Comparison of ENCODE assay signal across 8 cellular contexts in genomic region chr17:68234726-68235335, GRCh38. TPM values are rescaled to one million over a fixed set of nuclear protein-coding genes. Genes with fewer than 3 reads are reported as not detected.
DNase-seq lines count a peak whose midpoint lies in the region; ATAC-seq and TF ChIP-seq lines count a peak whose summit lies in the region.
"Not testable (repeated sequence)": the region's sequence is repeated elsewhere in the genome, so short reads cannot be mapped to it uniquely, and the experiment has no call there.

No MANE protein-coding gene starts in this region.

- POLR2A ChIA-PET in GM10248 (lab: Yijun Ruan, JAX): not testable (repeated sequence)
- POLR2A ChIA-PET in activated B cell treated with CpG ODN at 0.5 μM for 24 hours (lab: Charles Lee): interaction anchor here (0.6 to 8.4 kb wide), 10 partner anchors 10 to 54 kb away, joined by 4 to 285 read pairs (median 14); partner anchors contain the start of genes AMZ2, ARSG and SLC16A6

- ATAC-seq in HG02642 (IDR thresholded peaks at IDR 0.05; ENCODE audit: poor library complexity, unreplicated experiment) (peak; percentile 28), activated B cell treated with CpG ODN at 0.5 μM for 24 hours (ENCODE audit: low read depth) (peak; percentile 22), naive B cell (ENCODE audit: low read depth in 2 of 2) (peak in 1 of 2 donors; percentile 4)
- ATAC-seq in gastroesophageal sphincter: not testable (repeated sequence)

- not testable (repeated sequence) for H3K27me3 ChIP-seq in brain microvascular endothelial cell (replicated peaks); gastroesophageal sphincter; suprapubic skin

- not testable (repeated sequence) for TF ChIP-seq CTCF in GM10248 (IDR thresholded peaks at IDR 0.05; ENCODE audit: control extremely low read depth, extremely low read depth, low read depth, missing control alignments); activated B cell treated with CpG ODN at 0.5 μM for 24 hours (IDR thresholded peaks at IDR 0.05); brain microvascular endothelial cell (IDR thresholded peaks at IDR 0.05; ENCODE audit: low read depth, low read length, missing control alignments); gastroesophageal sphincter (IDR thresholded peaks at IDR 0.05); suprapubic skin (IDR thresholded peaks at IDR 0.05)

- not testable (repeated sequence) for H3K27me3 Mint-ChIP-seq in activated B cell treated with CpG ODN at 0.5 μM for 24 hours, naive B cell

- not testable (repeated sequence) for H3K9me3 ChIP-seq in gastroesophageal sphincter, suprapubic skin

- CTCF ChIA-PET in GM10248 (lab: Yijun Ruan, JAX) (interaction anchor here (0.6 kb wide), 1 partner anchor 202 kb away, joined by 3 read pairs; no protein-coding TSS in a partner anchor), activated B cell treated with CpG ODN at 0.5 μM for 24 hours (lab: Charles Lee) (interaction anchor here (0.7 to 1.1 kb wide), 2 partner anchors 9 to 58 kb away, joined by 3 to 4 read pairs; no protein-coding TSS in a partner anchor)

- in situ Hi-C loops in brain microvascular endothelial cell (cut with HindIII; ENCODE audit: low pct_ligation_motif_present, low sequenced_read_pairs): not testable (repeated sequence)

- H3K36me3 Mint-ChIP-seq in activated B cell treated with CpG ODN at 0.5 μM for 24 hours (ENCODE audit: low read depth); naive B cell: not testable (repeated sequence)

- H3K4me3 Mint-ChIP-seq in activated B cell treated with CpG ODN at 0.5 μM for 24 hours: peak overlapping the region; percentile 56
- H3K4me3 Mint-ChIP-seq in naive B cell: peak overlapping the region in 3 of 8 donors; percentile 29 to 46 (median 44)

- not testable (repeated sequence) for H3K9me3 Mint-ChIP-seq in activated B cell treated with CpG ODN at 0.5 μM for 24 hours, naive B cell

- not testable (repeated sequence) for H3K36me3 ChIP-seq in brain microvascular endothelial cell (replicated peaks); gastroesophageal sphincter; suprapubic skin

- H3K4me1 Mint-ChIP-seq in activated B cell treated with CpG ODN at 0.5 μM for 24 hours (peaks cover 72% of the 10 kb centered on the region), naive B cell (peaks cover 38 to 67% (median 47%) of the 10 kb centered on the region in 3 donors)

- H3K4me3 ChIP-seq in brain microvascular endothelial cell (ENCODE audit: low read depth, low read length); gastroesophageal sphincter; suprapubic skin: not testable (repeated sequence)

- intact Hi-C loops in activated B cell treated with CpG ODN at 0.5 μM for 24 hours (cut with micrococcal nuclease): not testable (repeated sequence)

- H3K27ac ChIP-seq in brain microvascular endothelial cell: peak overlapping the region; percentile 72
- peak overlapping the region in 3 of 4 donors; percentile 30 to 70 (median 69) for H3K27ac ChIP-seq in gastroesophageal sphincter
- H3K27ac ChIP-seq in suprapubic skin: peak overlapping the region; percentile 83

- WGBS in gastroesophageal sphincter (ENCODE audit: low coverage in 1 of 2), 2 donors: 74 to 84% methylated on average over 10 of the region's 12 CpGs
- WGBS in suprapubic skin: 81% methylated on average over 12 of the region's 12 CpGs

- not testable (repeated sequence) for TF ChIP-seq POLR2A in gastroesophageal sphincter (IDR thresholded peaks at IDR 0.05); suprapubic skin (IDR thresholded peaks at IDR 0.05)

- not testable (repeated sequence) for TF ChIP-seq EP300 in gastroesophageal sphincter (IDR thresholded peaks at IDR 0.05); suprapubic skin (IDR thresholded peaks at IDR 0.05)

- H3K27ac Mint-ChIP-seq in activated B cell treated with CpG ODN at 0.5 μM for 24 hours: peak overlapping the region; percentile 93
- peak overlapping the region; percentile 90 to 99 (median 94) for H3K27ac Mint-ChIP-seq in naive B cell

- peaks cover 0 to 16% (median 0%) of the 10 kb centered on the region in 3 donors for H3K4me1 ChIP-seq in gastroesophageal sphincter
- not testable (repeated sequence) for H3K4me1 ChIP-seq in suprapubic skin

- DNase-seq in GM10248 (ENCODE audit: extremely low spot score) (peak; percentile 34), NCI-H2029 (lab: John Stamatoyannopoulos, UW) (peak; percentile 6), brain microvascular endothelial cell (peak; percentile 89), naive B cell (peak; percentile 52)
- DNase-seq in activated B cell treated with CpG ODN at 0.5 μM for 24 hours; suprapubic skin (ENCODE audit: low spot score in 2 of 2): not testable (repeated sequence)

RNA-seq across cellular contexts. Expression of gene AMZ2, which starts 13.0 kb away (rescaled TPM):
- 42.1 and 55.4 TPM in 2 replicates for total RNA-seq in activated B cell treated with CpG ODN at 0.5 μM for 24 hours
- 10 to 100 TPM; 54.9 to 76.5 (median 59.6) TPM for total RNA-seq in gastroesophageal sphincter
- 100 to 1,000 TPM in 3 of 6 donors, 10 to 100 TPM in 3; 92.7 to 152 (median 106) TPM for polyA plus RNA-seq in naive B cell (ENCODE audit: low read depth in 6 of 6)
- total RNA-seq in suprapubic skin: 10 to 100 TPM; 35.8 to 47.1 (median 41.5) TPM

RNA-seq across cellular contexts. Expression of gene SLC16A6, which starts 56.1 kb away (rescaled TPM):
- total RNA-seq in activated B cell treated with CpG ODN at 0.5 μM for 24 hours (10.2 and 11.0 TPM in 2 replicates), gastroesophageal sphincter (under 1 TPM in 3 of 4 donors, not detected in 1; 0.27 to 0.67 (median 0.46) TPM), suprapubic skin (1 to 10 TPM; 2.7 to 10.0 (median 5.1) TPM)
- polyA plus RNA-seq in naive B cell (ENCODE audit: low read depth in 6 of 6): under 1 TPM in 3 of 6 donors, not detected in 3; 0.34 to 0.62 (median 0.41) TPM

RNA-seq across cellular contexts. Expression of gene ARSG, which starts 56.5 kb away (rescaled TPM):
- 15.5 and 19.6 TPM in 2 replicates for total RNA-seq in activated B cell treated with CpG ODN at 0.5 μM for 24 hours
- 1 to 10 TPM; 2.2 to 5.5 (median 3.5) TPM for total RNA-seq in gastroesophageal sphincter
- polyA plus RNA-seq in naive B cell (ENCODE audit: low read depth in 6 of 6): 1 to 10 TPM; 3.4 to 5.8 (median 4.7) TPM
- total RNA-seq in suprapubic skin: 10 to 100 TPM in 3 of 4 donors, 1 to 10 TPM in 1; 7.7 to 12.7 (median 10.7) TPM
